ENCODE assay signal across 11 cellular contexts in the genomic region with DNA sequence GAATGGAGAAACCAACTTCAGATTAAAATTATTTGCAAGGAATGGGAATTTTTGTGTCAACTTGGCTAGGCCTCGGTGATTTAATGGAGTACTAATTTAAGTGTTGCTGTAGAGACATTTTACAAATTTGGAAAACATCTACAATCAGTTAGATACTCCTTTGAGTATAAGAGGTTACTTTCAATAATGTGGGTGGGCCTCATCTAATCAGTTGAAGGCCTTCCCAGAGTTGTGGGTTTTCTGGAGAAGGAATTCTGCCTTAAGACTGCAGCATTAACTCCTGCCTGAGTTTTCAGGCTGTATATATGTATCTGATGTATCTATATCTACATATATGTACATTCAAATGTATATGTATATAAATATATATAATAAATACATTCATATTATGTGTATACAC. TPM values are rescaled to one million over a fixed set of nuclear protein-coding genes. Genes with fewer than 3 reads are reported as not detected.
"Had no signal": no experiment of that assay in that cellular context is flagged by ENCODE, and none has a peak within 500 bp of the region (broad histone marks: within the 10 kb centered on the region; RNA-seq: fewer than 3 reads in every experiment).

No MANE protein-coding gene starts in this region.

- H3K27ac ChIP-seq: GM23248 had no signal

- H3K4me2 ChIP-seq: GM23338 had no signal

- FAIRE-seq: H1, H54 had no signal

- H3K9me3 ChIP-seq: HAP-1 had no signal

- H2AFZ ChIP-seq: GM23248, GM23338 had no signal

- H3K4me3 ChIP-seq: GM23248, GM23338, HAP-1 had no signal

- H3K9ac ChIP-seq: GM23248 had no signal

- ATAC-seq: GM23338, HCT116 had no signal

- H3K4me1 ChIP-seq: HAP-1 had no signal

- H3K36me3 ChIP-seq: HAP-1 had no signal

- DNase-seq: GM23248, GOT3, H7, H9, HCEC 1CT, HFFc6 had no signal

RNA-seq across cellular contexts. Expression of a gene that starts 47.6 kb away (rescaled TPM):
- total RNA-seq: GM23248, H1, H7, H9 had no signal
- polyA plus RNA-seq: GM23248, H1 had no signal
